ENCODE assay signal across 8 cellular contexts in genomic region chr9:4077499-4078102, GRCh38.
A peak's percentile ranks its signal among the peaks of the same experiment; 100 is the strongest.
DNase-seq lines count a peak whose midpoint lies in the region; ATAC-seq and TF ChIP-seq lines count a peak whose summit lies in the region.

No MANE protein-coding gene starts in this region.

- H3K36me3 Mint-ChIP-seq in Calu3 (ENCODE audit: insufficient read depth, unreplicated experiment) (peaks cover 6% of the 10 kb centered on the region), brain (no peaks in the 10 kb centered on the region)

- ATAC-seq in HG02763 (IDR thresholded peaks at IDR 0.05; ENCODE audit: unreplicated experiment) (no peak), GM21737 (IDR thresholded peaks at IDR 0.05; ENCODE audit: unreplicated experiment) (no peak)

- no peak overlapping the region for H3K27ac ChIP-seq in SJSA1

- TF ChIP-seq CTCF in Calu3 (IDR thresholded peaks at IDR 0.05; ENCODE audit: unreplicated experiment), result peak; percentile 66
- peak; percentile 15 to 41 for TF ChIP-seq CTCF in brain (conservative IDR thresholded peaks at IDR 0.05)

- CTCF ChIA-PET in Calu3 (lab: Charles Lee) (interaction anchor here (0.6 to 1.4 kb wide), 9 partner anchors 28 to 345 kb away, joined by 3 to 6 read pairs (median 3); no protein-coding TSS in a partner anchor), HEK293T (lab: Yijun Ruan, JAX) (interaction anchor here (0.5 to 1.0 kb wide), 3 partner anchors 13 to 285 kb away, joined by 3 to 5 read pairs (median 4); no protein-coding TSS in a partner anchor)

- no peak overlapping the region for H3K4me3 ChIP-seq in SJSA1

- H3K9me3 Mint-ChIP-seq in Calu3 (ENCODE audit: low read depth, unreplicated experiment) (no peaks in the 10 kb centered on the region), brain (peaks cover 0 to 9% (median 2%) of the 10 kb centered on the region in 5 experiments)

- DNase-seq in Calu3 (peak; percentile 84), HEK293T (ENCODE audit: extremely low spot score) (peak; percentile 55), SJSA1 (ENCODE audit: low read depth in 1 of 2, low spot score in 2 of 2) (peak; percentile 60 to 77), kidney tubule cell (ENCODE audit: low spot score) (peak; percentile 64)
- peak; percentile 21 for DNase-seq in stimulated activated CD8-positive, alpha-beta memory T cell treated with anti-CD3 and anti-CD28 coated beads, Interleukin-12 subunit alpha, Interleukin-12 subunit beta, amount 100 ng/mL, for 24 hours (ENCODE audit: extremely low read depth)

- no peak overlapping the region for H3K4me3 Mint-ChIP-seq in Calu3 (ENCODE audit: low read depth, unreplicated experiment)
- H3K4me3 Mint-ChIP-seq in brain, result peak overlapping the region in 1 of 5 experiments; percentile 26

- H3K36me3 ChIP-seq in SJSA1, result no peaks in the 10 kb centered on the region

- no peaks in the 10 kb centered on the region for H3K27me3 ChIP-seq in SJSA1 (replicated peaks)

- H3K27me3 Mint-ChIP-seq in Calu3 (ENCODE audit: unreplicated experiment), result no peaks in the 10 kb centered on the region
- H3K27me3 Mint-ChIP-seq in brain, result peaks cover 3% of the 10 kb centered on the region

- H3K4me1 Mint-ChIP-seq in Calu3 (ENCODE audit: low read depth, unreplicated experiment), result peaks cover 40% of the 10 kb centered on the region
- H3K4me1 Mint-ChIP-seq in brain, result peaks cover 37% of the 10 kb centered on the region

- peaks cover 8% of the 10 kb centered on the region for H3K4me1 ChIP-seq in SJSA1 (replicated peaks)

- H3K27ac Mint-ChIP-seq in Calu3 (ENCODE audit: unreplicated experiment) (peak overlapping the region; percentile 78), brain (peak overlapping the region in 3 of 5 experiments; percentile 45 to 84 (median 67))

- intact Hi-C loops in Calu3 (cut with micrococcal nuclease; ENCODE audit: unreplicated experiment), result loop anchor here (2.0 kb wide), 1 partner anchor 151 kb away; no protein-coding TSS in a partner anchor

- no TSS peak for BruUV-seq in Calu3 (replicated peaks; lab: Mats Ljungman, UMichigan)

- POLR2A ChIA-PET in HEK293T (lab: Yijun Ruan, JAX), result no interaction called here

- H3K9me3 ChIP-seq in SJSA1 (replicated peaks), result no peaks in the 10 kb centered on the region

TF ChIP-seq in HEK293T, 16 proteins besides CTCF, POLR2A, EP300 and RAD21:
- TF ChIP-seq PKNOX1 (IDR thresholded peaks at IDR 0.05), result no peak
TF ChIP-seq in HEK293T: peak in this region for 0.

Comparison
In these comparisons a context has a peak if more than half of its experiments do, and no peak if none do; other contexts are left out.
1. DNase-seq: peak in every context shown above with its lines; median percentile 84 in Calu3; 68 in SJSA1; 64 in kidney tubule cell; 55 in HEK293T; 21 in stimulated activated CD8-positive, alpha-beta memory T cell treated with anti-CD3 and anti-CD28 coated beads, Interleukin-12 subunit alpha, Interleukin-12 subunit beta, amount 100 ng/mL, for 24 hours.